In the genomic region with DNA sequence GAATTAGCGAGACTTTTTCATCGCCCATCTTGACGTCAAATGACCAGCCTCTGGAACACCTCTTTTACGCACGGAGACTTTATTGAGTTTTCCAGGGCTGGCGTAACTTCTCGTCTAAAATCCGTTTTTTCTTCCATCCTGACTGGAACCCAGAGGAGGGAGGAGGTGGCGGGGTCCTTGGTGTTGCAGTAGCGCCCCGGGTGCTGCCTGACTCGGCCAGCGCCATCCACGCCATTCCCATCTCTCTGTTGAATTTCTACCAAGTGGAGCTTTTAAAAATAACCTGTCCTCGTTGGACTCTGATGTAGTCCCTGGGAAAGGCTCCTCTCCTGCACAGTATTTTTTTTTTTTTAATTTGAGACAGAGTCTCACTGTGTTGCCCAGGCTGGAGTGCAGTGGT, we compare ENCODE assay signal across 36 cellular contexts.
DNase-seq lines count a peak whose midpoint lies in the region; ATAC-seq, FAIRE-seq and TF ChIP-seq lines count a peak whose summit lies in the region.
"Had no signal": no experiment of that assay in that cellular context is flagged by ENCODE, and none has a peak within 500 bp of the region (broad histone marks: within the 10 kb centered on the region; RNA-seq: fewer than 3 reads in every experiment).

No MANE protein-coding gene starts in this region.

- POLR2A ChIA-PET in H1 (lab: Charles Lee; ENCODE audit: partially characterized antibody), result no interaction called here
- POLR2A ChIA-PET in SK-N-SH (lab: Yijun Ruan, JAX), result no interaction called here

- H2BK15ac ChIP-seq in H1 (ENCODE audit: low read length), result no peak overlapping the region

- H3K4me1 ChIP-seq in CD4-positive, CD25-positive, alpha-beta regulatory T cell (ENCODE audit: control insufficient read depth, insufficient read depth, low read length, poor library complexity, severe bottlenecking), result peaks cover 3% of the 10 kb centered on the region
- H3K4me1 ChIP-seq in H1 (replicated peaks in 1 of 4; ENCODE audit: control insufficient read depth in 3 of 4, insufficient read depth in 4 of 4, low read length in 3 of 4) (no peaks in the 10 kb centered on the region; a peak in 1 of 7 replicates), SK-N-SH (ENCODE audit: control insufficient read depth in 1 of 2, insufficient read depth in 2 of 2, low read depth in 1 of 2, low read length in 1 of 2) (no peaks in the 10 kb centered on the region; a peak in 1 of 4 replicates)
- H3K4me1 ChIP-seq: A549, BE2C, Caco-2 had no signal

- H4K8ac ChIP-seq in H1 (ENCODE audit: extremely low read depth, insufficient read depth, low read length), result 0 out of 2 replicates have a peak overlapping the region, but pooled peaks have one; percentile 0

- in situ Hi-C loops in GM13976 (cut with MboI; ENCODE audit: low sequenced_read_pairs, unreplicated experiment), result no loop called here

- H2AFZ ChIP-seq in H1 (ENCODE audit: low read length) (no peak overlapping the region), SK-N-SH (ENCODE audit: low read depth) (no peak overlapping the region)

- H3K9me2 ChIP-seq in SK-N-SH, result no peaks in the 10 kb centered on the region

- H4K20me1 ChIP-seq in H1 (replicated peaks in 1 of 2; ENCODE audit: control insufficient read depth in 1 of 2, insufficient read depth in 2 of 2, low read length in 2 of 2) (no peaks in the 10 kb centered on the region), SK-N-SH (ENCODE audit: insufficient read depth) (no peaks in the 10 kb centered on the region)
- H4K20me1 ChIP-seq: BLaER1; BLaER1 treated with 17β-estradiol and CSF1 and Interleukin-3, amounts not matched to agents 10 nM and 100 nM had no signal

- H3K9me3 ChIP-seq in CD4-positive, CD25-positive, alpha-beta regulatory T cell (ENCODE audit: control insufficient read depth in 2 of 2, low read length in 2 of 2), result no peaks in the 10 kb centered on the region
- H3K9me3 ChIP-seq in H1 (ENCODE audit: insufficient read depth in 2 of 2, low read depth in 1 of 2, low read length in 1 of 2) (no peaks in the 10 kb centered on the region), SK-N-SH (no peaks in the 10 kb centered on the region)
- H3K9me3 ChIP-seq: A549, BE2C, BLaER1, Caco-2 had no signal

- no peak for DNase-seq in CD4-positive, CD25-positive, alpha-beta regulatory T cell
- DNase-seq in H1 (ENCODE audit: low read depth in 1 of 2, low spot score in 2 of 2) (no peak), endothelial cell (ENCODE audit: low spot score) (no peak), HT-29 (ENCODE audit: low spot score) (no peak), SK-N-SH (no peak), GM13976 (ENCODE audit: low spot score) (no peak), frontal cortex (ENCODE audit: low spot score in 2 of 2) (no peak)
- DNase-seq: 8988T; ACHN; AML-193; BE2C; C1 segment of cervical spinal cord; Caco-2; Calu3; CD4-positive, alpha-beta memory T cell; CD4-positive, alpha-beta T cell; CD8-positive, alpha-beta memory T cell; CD8-positive, alpha-beta T cell; COR-L47; DMS 273 treated with DMSO at 0.1 percent for 48 hours; DMS153; DMS53; DMS79; DMS79 treated with DMSO at 0.1 percent for 48 hours; DND-41; EL had no signal

- no peak overlapping the region for H2BK120ac ChIP-seq in H1 (replicated peaks; ENCODE audit: low read depth, low read length)

- no peak overlapping the region for H2BK20ac ChIP-seq in H1 (ENCODE audit: low read length)

- peak overlapping the region in 2 of 3 donors; percentile 35 to 61 for H3K27ac Mint-ChIP-seq in CD4-positive, CD25-positive, alpha-beta regulatory T cell
- H3K27ac Mint-ChIP-seq in endothelial cell (ENCODE audit: unreplicated experiment), result no peak overlapping the region
- peak overlapping the region; percentile 3 for H3K27ac Mint-ChIP-seq in stimulated activated memory B cell treated with anti-CD40 and anti-IgM and Interleukin-4, amounts not matched to agents 10 μg/mL and 1 μg/mL and 100 μg/mL, for 72 hours
- H3K27ac Mint-ChIP-seq: B cell; CD14-positive monocyte; CD4-positive, alpha-beta memory T cell; CD4-positive, alpha-beta T cell; CD8-positive, alpha-beta T cell had no signal

- H3K4me2 ChIP-seq in H1 (ENCODE audit: insufficient read depth in 1 of 2, low read depth in 2 of 2, low read length in 2 of 2) (no peak overlapping the region), SK-N-SH (no peak overlapping the region)
- H3K4me2 ChIP-seq: A549; BLaER1; BLaER1 treated with 17β-estradiol and CSF1 and Interleukin-3, amounts not matched to agents 10 nM and 100 nM had no signal

- no peaks in the 10 kb centered on the region for H3K9me3 Mint-ChIP-seq in CD4-positive, CD25-positive, alpha-beta regulatory T cell
- no peaks in the 10 kb centered on the region for H3K9me3 Mint-ChIP-seq in endothelial cell (ENCODE audit: unreplicated experiment)
- no peaks in the 10 kb centered on the region for H3K9me3 Mint-ChIP-seq in stimulated activated memory B cell treated with anti-CD40 and anti-IgM and Interleukin-4, amounts not matched to agents 10 μg/mL and 1 μg/mL and 100 μg/mL, for 72 hours
- H3K9me3 Mint-ChIP-seq: CD4-positive, alpha-beta memory T cell; CD4-positive, alpha-beta T cell; CD8-positive, alpha-beta memory T cell; CD8-positive, alpha-beta T cell had no signal

- H3K79me1 ChIP-seq in H1 (ENCODE audit: low read depth, low read length), result no peaks in the 10 kb centered on the region

- peaks cover 10% of the 10 kb centered on the region for H3K36me3 ChIP-seq in CD4-positive, CD25-positive, alpha-beta regulatory T cell (ENCODE audit: control insufficient read depth, insufficient read depth, low read length)
- H3K36me3 ChIP-seq in H1 (ENCODE audit: control insufficient read depth in 2 of 4, insufficient read depth in 4 of 4, low read length in 3 of 4) (no peaks in the 10 kb centered on the region), SK-N-SH (replicated peaks in 1 of 2; ENCODE audit: control insufficient read depth in 1 of 2, insufficient read depth in 2 of 2, low read length in 1 of 2) (no peaks in the 10 kb centered on the region)
- H3K36me3 ChIP-seq: BE2C; BLaER1; BLaER1 treated with 17β-estradiol and CSF1 and Interleukin-3, amounts not matched to agents 10 nM and 100 nM had no signal

- TF ChIP-seq EP300 in H1 (IDR thresholded peaks at IDR 0.05; ENCODE audit: borderline replicate concordance in 1 of 2, low read depth in 2 of 2, low read length in 2 of 2) (no peak), SK-N-SH (IDR thresholded peaks at IDR 0.05; ENCODE audit: borderline replicate concordance in 1 of 2, low read depth in 1 of 2, low read length in 1 of 2) (no peak)

- no peak overlapping the region for H3K56ac ChIP-seq in H1 (replicated peaks; ENCODE audit: insufficient read length, low read depth, low read length)

- H4K5ac ChIP-seq in H1 (ENCODE audit: insufficient read length, low read depth, low read length), result no peak overlapping the region

- no peak overlapping the region for H2BK12ac ChIP-seq in H1 (ENCODE audit: low read depth, low read length)

- no peak for TF ChIP-seq POLR2A in H1 (IDR thresholded peaks at IDR 0.05; ENCODE audit: control extremely low read depth in 1 of 2, low read depth in 2 of 2, low read length in 2 of 2)

- H3K9ac ChIP-seq in H1 (replicated peaks in 1 of 4; ENCODE audit: extremely low read depth in 1 of 4, low read depth in 3 of 4, low read length in 3 of 4) (no peak overlapping the region), SK-N-SH (no peak overlapping the region)
- H3K9ac ChIP-seq: BLaER1; BLaER1 treated with 17β-estradiol and CSF1 and Interleukin-3, amounts not matched to agents 10 nM and 100 nM had no signal

- TF ChIP-seq CTCF in H1 (IDR thresholded peaks at IDR 0.05; ENCODE audit: control extremely low read depth in 1 of 3, insufficient read depth in 1 of 3, low read depth in 1 of 3, low read length in 3 of 3), result no peak
- TF ChIP-seq CTCF in endothelial cell (IDR thresholded peaks at IDR 0.05; ENCODE audit: unreplicated experiment), result no peak
- no peak for TF ChIP-seq CTCF in SK-N-SH (IDR thresholded peaks at IDR 0.05)
- TF ChIP-seq CTCF in GM13976 (IDR thresholded peaks at IDR 0.05; ENCODE audit: borderline replicate concordance, control extremely low read depth, extremely low read depth, insufficient read depth, missing control alignments), result no peak

- H3K14ac ChIP-seq in H1 (ENCODE audit: insufficient read length), result no peak overlapping the region

- H2AK5ac ChIP-seq in H1 (ENCODE audit: low read depth, low read length), result no peak overlapping the region

- H3K4me1 Mint-ChIP-seq in CD4-positive, CD25-positive, alpha-beta regulatory T cell, result peaks cover 11 to 23% (median 19%) of the 10 kb centered on the region in 4 donors
- peaks cover 36% of the 10 kb centered on the region for H3K4me1 Mint-ChIP-seq in endothelial cell (ENCODE audit: unreplicated experiment)
- H3K4me1 Mint-ChIP-seq in stimulated activated memory B cell treated with anti-CD40 and anti-IgM and Interleukin-4, amounts not matched to agents 10 μg/mL and 1 μg/mL and 100 μg/mL, for 72 hours, result peaks cover 39% of the 10 kb centered on the region

- H3K18ac ChIP-seq in H1 (ENCODE audit: extremely low read depth, low read length), result no peak overlapping the region

- H3K23ac ChIP-seq in H1 (ENCODE audit: insufficient read length), result no peak overlapping the region

- no peak overlapping the region for H3K4me3 ChIP-seq in CD4-positive, CD25-positive, alpha-beta regulatory T cell (ENCODE audit: low read depth, low read length)
- H3K4me3 ChIP-seq in H1 (ENCODE audit: extremely low read depth in 1 of 4, insufficient read depth in 2 of 4, low read depth in 3 of 4, low read length in 4 of 4) (no peak overlapping the region), SK-N-SH (ENCODE audit: low read depth in 2 of 2, low read length in 1 of 2) (no peak overlapping the region)
- H3K4me3 ChIP-seq: A549; BLaER1; BLaER1 treated with 17β-estradiol and CSF1 and Interleukin-3, amounts not matched to agents 10 nM and 100 nM had no signal

- no peak overlapping the region for H3K4ac ChIP-seq in H1 (replicated peaks; ENCODE audit: insufficient read length, low read depth, low read length)

- H3K27me3 Mint-ChIP-seq in CD4-positive, CD25-positive, alpha-beta regulatory T cell, result no peaks in the 10 kb centered on the region
- H3K27me3 Mint-ChIP-seq in endothelial cell (ENCODE audit: unreplicated experiment), result peaks cover 30% of the 10 kb centered on the region
- H3K27me3 Mint-ChIP-seq in stimulated activated memory B cell treated with anti-CD40 and anti-IgM and Interleukin-4, amounts not matched to agents 10 μg/mL and 1 μg/mL and 100 μg/mL, for 72 hours, result no peaks in the 10 kb centered on the region
- H3K27me3 Mint-ChIP-seq: B cell; CD4-positive, alpha-beta memory T cell; CD4-positive, alpha-beta T cell; CD8-positive, alpha-beta memory T cell had no signal

- no peak overlapping the region for H4K91ac ChIP-seq in H1 (replicated peaks; ENCODE audit: insufficient read length, low read length)

- no peaks in the 10 kb centered on the region for H3K27me3 ChIP-seq in CD4-positive, CD25-positive, alpha-beta regulatory T cell (ENCODE audit: control insufficient read depth, insufficient read depth, low read length)
- H3K27me3 ChIP-seq in H1 (replicated peaks in 1 of 4; ENCODE audit: control insufficient read depth in 3 of 4, extremely low read depth in 1 of 4, insufficient read depth in 3 of 4, low read length in 3 of 4) (no peaks in the 10 kb centered on the region), SK-N-SH (ENCODE audit: insufficient read depth) (no peaks in the 10 kb centered on the region)
- H3K27me3 ChIP-seq: BE2C; BLaER1; BLaER1 treated with 17β-estradiol and CSF1 and Interleukin-3, amounts not matched to agents 10 nM and 100 nM had no signal

- no peak overlapping the region for H3K4me3 Mint-ChIP-seq in CD4-positive, CD25-positive, alpha-beta regulatory T cell
- peak overlapping the region; percentile 81 for H3K4me3 Mint-ChIP-seq in endothelial cell (ENCODE audit: unreplicated experiment)
- no peak overlapping the region for H3K4me3 Mint-ChIP-seq in stimulated activated memory B cell treated with anti-CD40 and anti-IgM and Interleukin-4, amounts not matched to agents 10 μg/mL and 1 μg/mL and 100 μg/mL, for 72 hours
- H3K4me3 Mint-ChIP-seq: B cell; CD14-positive monocyte; CD4-positive, alpha-beta memory T cell; CD4-positive, alpha-beta T cell; CD8-positive, alpha-beta memory T cell; CD8-positive, alpha-beta T cell had no signal

- no peak for ATAC-seq in CD4-positive, CD25-positive, alpha-beta regulatory T cell (ENCODE audit: low read depth in 2 of 2)
- ATAC-seq in stimulated activated memory B cell treated with anti-CD40 and anti-IgM and Interleukin-4, amounts not matched to agents 10 μg/mL and 1 μg/mL and 100 μg/mL, for 72 hours, result no peak
- ATAC-seq: A549; CD8-positive, alpha-beta T cell had no signal

- FAIRE-seq in H1 (lab: Jason Lieb, UNC) (no peak), frontal cortex (lab: Jason Lieb, UNC) (no peak)
- FAIRE-seq: A204.1, A549, D721Med had no signal

- H3K23me2 ChIP-seq in H1 (ENCODE audit: low read depth, low read length), result no peaks in the 10 kb centered on the region; the same call in 1 of the 2 replicates

- CTCF ChIA-PET in H1 (lab: Charles Lee; ENCODE audit: partially characterized antibody) (interaction anchor here (0.6 to 2.6 kb wide), 8 partner anchors 10 to 240 kb away, joined by 3 to 7 read pairs (median 4); a partner anchor contains a TSS), SK-N-SH (lab: Yijun Ruan, JAX) (interaction anchor here (0.8 to 1.3 kb wide), 3 partner anchors 9 to 187 kb away, joined by 3 to 4 read pairs (median 4); no protein-coding TSS in a partner anchor)

- no peak overlapping the region for H2BK5ac ChIP-seq in H1 (ENCODE audit: low read depth, low read length)

- no peaks in the 10 kb centered on the region for H3F3A ChIP-seq in SK-N-SH (replicated peaks; ENCODE audit: insufficient read depth)

- H3K79me2 ChIP-seq in H1 (ENCODE audit: control insufficient read depth in 1 of 2, insufficient read depth in 2 of 2, low read length in 2 of 2) (no peaks in the 10 kb centered on the region), SK-N-SH (ENCODE audit: insufficient read depth) (no peaks in the 10 kb centered on the region)

- peaks cover 36% of the 10 kb centered on the region for H3K36me3 Mint-ChIP-seq in CD4-positive, CD25-positive, alpha-beta regulatory T cell
- H3K36me3 Mint-ChIP-seq in endothelial cell (ENCODE audit: low read depth, unreplicated experiment), result peaks cover 76% of the 10 kb centered on the region
- H3K36me3 Mint-ChIP-seq in stimulated activated memory B cell treated with anti-CD40 and anti-IgM and Interleukin-4, amounts not matched to agents 10 μg/mL and 1 μg/mL and 100 μg/mL, for 72 hours, result peaks cover 56% of the 10 kb centered on the region

- 89% methylated on average over 13 of the region's 15 CpGs; no CpG with 5 or more reads in 1 of the 2 experiments for WGBS in H1 (ENCODE audit: extremely low coverage in 1 of 2, insufficient coverage in 1 of 2, insufficient read length in 1 of 2, insufficient replicate concordance in 2 of 2, low coverage in 1 of 2, low lambda C conversion rate in 2 of 2, missing lambda C conversion rate in 1 of 2), 2 experiments
- 94% methylated on average over 15 of the region's 15 CpGs for WGBS in SK-N-SH (ENCODE audit: low lambda C conversion rate)

- TF ChIP-seq RAD21 in H1 (IDR thresholded peaks at IDR 0.05 in 1 of 2, conservative IDR thresholded peaks at IDR 0.05 in 1 of 2; ENCODE audit: low read depth in 2 of 2, low read length in 2 of 2) (no peak), SK-N-SH (IDR thresholded peaks at IDR 0.05; ENCODE audit: low read length) (no peak)

- H3K27ac ChIP-seq in CD4-positive, CD25-positive, alpha-beta regulatory T cell (ENCODE audit: insufficient read depth, low read length, poor library complexity, severe bottlenecking), result no peak overlapping the region
- H3K27ac ChIP-seq in H1 (ENCODE audit: low read depth, low read length) (no peak overlapping the region), SK-N-SH (ENCODE audit: low read depth in 2 of 2, low read length in 1 of 2) (no peak overlapping the region)
- H3K27ac ChIP-seq: 22Rv1, A549, BLaER1, C4-2B had no signal
